10 cellular contexts compared by ENCODE assay signal in the genomic region with DNA sequence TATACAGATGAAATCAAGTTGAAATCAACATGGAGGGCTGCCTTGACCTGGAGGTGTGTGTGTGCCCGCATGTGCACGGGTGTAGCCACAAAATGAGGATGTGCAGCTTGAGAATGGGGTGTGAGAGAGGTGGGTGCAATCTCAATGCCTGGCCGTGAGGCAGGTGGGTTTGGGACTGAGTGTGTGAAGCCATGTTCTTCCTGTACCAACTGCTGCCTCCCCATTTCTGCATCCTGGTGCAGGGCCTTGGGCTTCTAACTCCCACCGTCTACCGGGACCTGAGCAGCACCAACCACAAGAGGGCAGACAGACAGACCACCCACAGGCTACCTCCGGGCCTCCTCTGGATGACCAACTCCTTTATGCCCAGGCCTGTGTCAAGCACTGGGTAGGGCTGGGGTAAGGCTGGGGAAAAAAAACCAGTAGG.
DNase-seq lines count a peak whose midpoint lies in the region; ATAC-seq, FAIRE-seq and TF ChIP-seq lines count a peak whose summit lies in the region.
"Had no signal": no experiment of that assay in that cellular context is flagged by ENCODE, and none has a peak within 500 bp of the region (broad histone marks: within the 10 kb centered on the region; RNA-seq: fewer than 3 reads in every experiment).

No MANE protein-coding gene starts in this region.

- H3K9ac ChIP-seq in endothelial cell of umbilical vein (replicated peaks; ENCODE audit: extremely low read depth, insufficient read depth, low read length): no peak overlapping the region

- no peak for DNase-seq in left ventricle myocardium inferior
- DNase-seq in heart right ventricle: no peak
- DNase-seq in RPMI8226: peak; percentile 44
- DNase-seq in endothelial cell of umbilical vein (ENCODE audit: low read depth, low spot score): no peak
- peak; percentile 44 for DNase-seq in urothelium cell line (ENCODE audit: low spot score)
- no peak for DNase-seq in ACHN
- DNase-seq in KG1 (lab: John Stamatoyannopoulos, UW): no peak

- ATAC-seq in heart right ventricle: no peak
- ATAC-seq in GM18505 (IDR thresholded peaks at IDR 0.05; ENCODE audit: unreplicated experiment): no peak

- no peaks in the 10 kb centered on the region for H3K9me3 ChIP-seq in left ventricle myocardium inferior (replicated peaks)
- no peaks in the 10 kb centered on the region for H3K9me3 ChIP-seq in heart right ventricle
- no peaks in the 10 kb centered on the region for H3K9me3 ChIP-seq in endothelial cell of umbilical vein (replicated peaks; ENCODE audit: control insufficient read depth, insufficient read depth, low read length)
- H3K9me3 ChIP-seq: right lobe of liver had no signal

- dilution Hi-C loops in endothelial cell of umbilical vein (cut with MboI; ENCODE audit: extremely low pct_ligation_motif_present, low sequenced_read_pairs): no loop called here

- POLR2A ChIA-PET in endothelial cell of umbilical vein (lab: Charles Lee): no interaction called here

- H3K4me3 ChIP-seq in left ventricle myocardium inferior (no peak overlapping the region), heart right ventricle (no peak overlapping the region), endothelial cell of umbilical vein (replicated peaks in 1 of 3; ENCODE audit: insufficient read depth in 1 of 3, low read depth in 1 of 3, low read length in 3 of 3) (no peak overlapping the region)
- H3K4me3 ChIP-seq: right lobe of liver, SK-N-MC had no signal

- TF ChIP-seq POLR2A in endothelial cell of umbilical vein (IDR thresholded peaks at IDR 0.05; ENCODE audit: low read depth, low read length) (no peak), GM18505 (IDR thresholded peaks at IDR 0.05; ENCODE audit: borderline replicate concordance, extremely low read depth, insufficient read depth, insufficient read length) (no peak)

- H3K36me3 ChIP-seq in left ventricle myocardium inferior (no peaks in the 10 kb centered on the region), heart right ventricle (no peaks in the 10 kb centered on the region), endothelial cell of umbilical vein (ENCODE audit: control insufficient read depth in 2 of 2, extremely low read depth in 1 of 2, insufficient read depth in 2 of 2, low read length in 2 of 2) (no peaks in the 10 kb centered on the region)
- H3K36me3 ChIP-seq: right lobe of liver had no signal

- H3K4me1 ChIP-seq in left ventricle myocardium inferior (peaks cover 34% of the 10 kb centered on the region), heart right ventricle (peaks cover 19 to 66% (median 36%) of the 10 kb centered on the region in 9 donors), endothelial cell of umbilical vein (ENCODE audit: control insufficient read depth, extremely low read depth, insufficient read depth, low read length) (no peaks in the 10 kb centered on the region)
- H3K4me1 ChIP-seq: right lobe of liver had no signal

- BruUV-seq in endothelial cell of umbilical vein (replicated peaks; lab: Mats Ljungman, UMichigan): no TSS peak

- FAIRE-seq in endothelial cell of umbilical vein (lab: Jason Lieb, UNC) (no peak), urothelium cell line (lab: Jason Lieb, UNC) (peak; percentile 70)

- 84 to 88% methylated on average over 6 of the region's 6 CpGs for WGBS in heart right ventricle, 2 donors

- no peaks in the 10 kb centered on the region for H3K79me2 ChIP-seq in endothelial cell of umbilical vein (ENCODE audit: control insufficient read depth, insufficient read depth, low read length)

- intact Hi-C loops in left ventricle myocardium inferior (cut with micrococcal nuclease): no loop called here
- intact Hi-C loops in heart right ventricle (cut with DNase I): loop anchor here in 5 of 10 donors (10.0 kb wide), 3 partner anchors 145 to 165 kb away; partner anchors contain the start of gene TLE3 (in 2 of the 5)
- intact Hi-C loops in endothelial cell of umbilical vein (cut with micrococcal nuclease): loop anchor here (1.0 to 5.0 kb wide), 2 partner anchors 104 to 228 kb away; no protein-coding TSS in a partner anchor

- H4K20me1 ChIP-seq in endothelial cell of umbilical vein (replicated peaks; ENCODE audit: control insufficient read depth, extremely low read depth, insufficient read depth, low read length): no peaks in the 10 kb centered on the region

- H3K27me3 ChIP-seq in left ventricle myocardium inferior (ENCODE audit: low read depth) (peaks cover 33% of the 10 kb centered on the region), heart right ventricle (peaks cover 0 to 31% (median 7%) of the 10 kb centered on the region in 7 donors), endothelial cell of umbilical vein (ENCODE audit: control insufficient read depth in 2 of 2, insufficient read depth in 2 of 2, low read length in 2 of 2) (peaks cover 0 to 3% of the 10 kb centered on the region in 2 experiments)
- H3K27me3 ChIP-seq: right lobe of liver had no signal

- H2AFZ ChIP-seq in endothelial cell of umbilical vein (ENCODE audit: low read depth, low read length): no peak overlapping the region

- in situ Hi-C loops in ACHN (cut with HindIII; ENCODE audit: low pct_ligation_motif_present, low pct_unique_long_range_greater_than_20kb, low sequenced_read_pairs): no loop called here

- H3K27ac ChIP-seq in left ventricle myocardium inferior (replicated peaks): no peak overlapping the region
- peak overlapping the region in 1 of 10 donors; percentile 70 for H3K27ac ChIP-seq in heart right ventricle
- no peak overlapping the region for H3K27ac ChIP-seq in endothelial cell of umbilical vein (ENCODE audit: insufficient read depth, low read depth, low read length)
- H3K27ac ChIP-seq: right lobe of liver, SK-N-MC had no signal

- CTCF ChIA-PET in endothelial cell of umbilical vein (lab: Charles Lee): interaction anchor here (1.2 to 1.5 kb wide), 3 partner anchors 9 to 229 kb away, joined by 3 to 7 read pairs (median 4); no protein-coding TSS in a partner anchor

- H3K9me1 ChIP-seq in endothelial cell of umbilical vein (replicated peaks; ENCODE audit: control insufficient read depth, extremely low read depth, insufficient read depth, low read length): no peaks in the 10 kb centered on the region

- TF ChIP-seq CTCF in left ventricle myocardium inferior (IDR thresholded peaks at IDR 0.05; ENCODE audit: borderline replicate concordance) (peak; percentile 8), heart right ventricle (IDR thresholded peaks at IDR 0.05) (peak in 3 of 9 donors; percentile 8 to 16 (median 13)), endothelial cell of umbilical vein (IDR thresholded peaks at IDR 0.05; ENCODE audit: extremely low read depth in 1 of 2, insufficient read depth in 1 of 2, low read depth in 1 of 2, low read length in 2 of 2) (peak; percentile 10 to 31)

- no peak overlapping the region for H3K4me2 ChIP-seq in endothelial cell of umbilical vein (ENCODE audit: insufficient read depth, low read length)

TF ChIP-seq in endothelial cell of umbilical vein, 7 proteins besides CTCF, POLR2A, EP300 and RAD21:
- TF ChIP-seq FOS (IDR thresholded peaks at IDR 0.05; ENCODE audit: borderline replicate concordance, insufficient read depth, low read length): no peak
- TF ChIP-seq MYC (IDR thresholded peaks at IDR 0.05; ENCODE audit: low read depth, low read length): no peak
- TF ChIP-seq, protein P1, sequence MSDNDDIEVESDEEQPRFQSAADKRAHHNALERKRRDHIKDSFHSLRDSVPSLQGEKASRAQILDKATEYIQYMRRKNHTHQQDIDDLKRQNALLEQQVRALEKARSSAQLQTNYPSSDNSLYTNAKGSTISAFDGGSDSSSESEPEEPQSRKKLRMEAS (IDR thresholded peaks at IDR 0.05; ENCODE audit: insufficient read depth, insufficient read length): no peak
- no peak for TF ChIP-seq POLR2AphosphoS5 (IDR thresholded peaks at IDR 0.05; ENCODE audit: insufficient read depth, low read depth, low read length)
- TF ChIP-seq GATA2 (IDR thresholded peaks at IDR 0.05; ENCODE audit: insufficient read depth, insufficient read length, low read depth, low read length): no peak
- TF ChIP-seq EZH2 (IDR thresholded peaks at IDR 0.05; ENCODE audit: borderline replicate concordance, low read depth, low read length, severe bottlenecking): no peak
- TF ChIP-seq JUN (IDR thresholded peaks at IDR 0.05; ENCODE audit: borderline replicate concordance, insufficient read depth, insufficient read length, low read depth): no peak

Comparison
In these comparisons a context has a peak if more than half of its experiments do, and no peak if none do; other contexts are left out.
1. DNase-seq: peak in RPMI8226 (single experiment) and urothelium cell line (single experiment); none in left ventricle myocardium inferior (single experiment), heart right ventricle (0 of 2), endothelial cell of umbilical vein (single experiment), ACHN (single experiment) and KG1 (single experiment).